In genomic region chr5:57478826-57479225, GRCh38 we compare ENCODE assay signal across 21 cellular contexts. TPM values are rescaled to one million over a fixed set of nuclear protein-coding genes. Genes with fewer than 3 reads are reported as not detected.
A peak's percentile ranks its signal among the peaks of the same experiment; 100 is the strongest.
DNase-seq lines count a peak whose midpoint lies in the region; ATAC-seq and TF ChIP-seq lines count a peak whose summit lies in the region.
"Had no signal": no experiment of that assay in that cellular context is flagged by ENCODE, and none has a peak within 500 bp of the region (broad histone marks: within the 10 kb centered on the region; RNA-seq: fewer than 3 reads in every experiment).

No MANE protein-coding gene starts in this region.

- H4K8ac ChIP-seq in trophoblast cell (ENCODE audit: low read depth, low read length), result no peak overlapping the region

- CTCF ChIA-PET in GM10248 (lab: Yijun Ruan, JAX), result interaction anchor here (0.8 to 2.0 kb wide), 2 partner anchors 20 to 181 kb away, joined by 3 to 7 read pairs; no protein-coding TSS in a partner anchor

- H3K4me3 ChIP-seq in AG10803 (ENCODE audit: low read length), result no peak overlapping the region
- H3K4me3 ChIP-seq in trophoblast cell (ENCODE audit: low read depth, low read length), result no peak overlapping the region
- H3K4me3 ChIP-seq in esophagus muscularis mucosa, result no peak overlapping the region
- H3K4me3 ChIP-seq: A549, HAP-1 had no signal

- POLR2A ChIA-PET in GM10248 (lab: Yijun Ruan, JAX), result no interaction called here

- H3K9me3 ChIP-seq in trophoblast cell (ENCODE audit: insufficient read depth, low read depth, low read length) (peaks cover 6% of the 10 kb centered on the region), esophagus muscularis mucosa (no peaks in the 10 kb centered on the region)
- H3K9me3 ChIP-seq: A549, HAP-1 had no signal

- WGBS in trophoblast cell (ENCODE audit: extremely low coverage, insufficient coverage, insufficient read length), result no CpG with 5 or more reads among the region's 1 CpG
- WGBS in esophagus muscularis mucosa, result 100% methylated on average over 1 of the region's 1 CpG

- intact Hi-C loops in esophagus muscularis mucosa (cut with DNase I), result no loop called here

- H3K4me1 ChIP-seq in trophoblast cell (ENCODE audit: control insufficient read depth in 1 of 2, insufficient read depth in 2 of 2, low read length in 2 of 2) (peaks cover 4 to 10% of the 10 kb centered on the region in 2 experiments), esophagus muscularis mucosa (no peaks in the 10 kb centered on the region)
- H3K4me1 ChIP-seq: A549, HAP-1 had no signal

- H3K79me2 ChIP-seq in trophoblast cell (ENCODE audit: control insufficient read depth, insufficient read depth, low read length, poor library complexity), result no peaks in the 10 kb centered on the region

- H2AFZ ChIP-seq in trophoblast cell (ENCODE audit: insufficient read depth, low read length, poor library complexity), result no peak overlapping the region

- no peaks in the 10 kb centered on the region for H3K36me3 ChIP-seq in trophoblast cell (ENCODE audit: control insufficient read depth in 1 of 2, insufficient read depth in 2 of 2, low read length in 2 of 2)
- no peaks in the 10 kb centered on the region for H3K36me3 ChIP-seq in esophagus muscularis mucosa
- H3K36me3 ChIP-seq: HAP-1 had no signal

- no peak overlapping the region for H3K9ac ChIP-seq in trophoblast cell (ENCODE audit: low read length)

- H3K4ac ChIP-seq in trophoblast cell (ENCODE audit: low read depth, low read length), result no peak overlapping the region

- H3K4me2 ChIP-seq in trophoblast cell (ENCODE audit: low read length), result no peak overlapping the region
- H3K4me2 ChIP-seq: A549 had no signal

- no peak overlapping the region for H2BK120ac ChIP-seq in trophoblast cell (ENCODE audit: insufficient read depth, low read length, poor library complexity)

- no peaks in the 10 kb centered on the region for H3K27me3 ChIP-seq in trophoblast cell (ENCODE audit: insufficient read depth, low read length)
- no peaks in the 10 kb centered on the region for H3K27me3 ChIP-seq in esophagus muscularis mucosa

- H3K79me1 ChIP-seq in trophoblast cell (ENCODE audit: low read length), result peaks cover 16% of the 10 kb centered on the region

- H2BK12ac ChIP-seq in trophoblast cell (ENCODE audit: low read length), result peak overlapping the region; percentile 82

- no peak for TF ChIP-seq POLR2A in esophagus muscularis mucosa (IDR thresholded peaks at IDR 0.05; ENCODE audit: low read depth)

- no peak overlapping the region for H2AK5ac ChIP-seq in trophoblast cell (ENCODE audit: low read length)

- no peak overlapping the region for H3K14ac ChIP-seq in trophoblast cell (ENCODE audit: low read length)

- H3K18ac ChIP-seq in trophoblast cell (ENCODE audit: low read length), result no peak overlapping the region

- no peak overlapping the region for H4K12ac ChIP-seq in trophoblast cell (ENCODE audit: low read depth, low read length)

- H2BK5ac ChIP-seq in trophoblast cell (ENCODE audit: low read depth, low read length, poor library complexity), result no peak overlapping the region

- no peak overlapping the region for H3K23ac ChIP-seq in trophoblast cell (ENCODE audit: low read length)

- no peak for TF ChIP-seq EP300 in esophagus muscularis mucosa (IDR thresholded peaks at IDR 0.05)

- ATAC-seq in HG02571 (IDR thresholded peaks at IDR 0.05; ENCODE audit: unreplicated experiment), result no peak
- ATAC-seq: A549 had no signal

- no peak overlapping the region for H3K27ac ChIP-seq in trophoblast cell (ENCODE audit: low read depth, low read length)
- no peak overlapping the region for H3K27ac ChIP-seq in esophagus muscularis mucosa (replicated peaks in 1 of 4)
- H3K27ac ChIP-seq: 22Rv1, A549 had no signal

- TF ChIP-seq CTCF in AG10803 (conservative IDR thresholded peaks at IDR 0.05; ENCODE audit: low read length), result no peak
- no peak for TF ChIP-seq CTCF in GM10248 (IDR thresholded peaks at IDR 0.05; ENCODE audit: control extremely low read depth, extremely low read depth, low read depth, missing control alignments)
- TF ChIP-seq CTCF in esophagus muscularis mucosa (IDR thresholded peaks at IDR 0.05), result no peak

- DNase-seq in AG10803 (ENCODE audit: low read depth) (peak; percentile 33), NCI-H226 (peak; percentile 50), iris pigment epithelial cell (ENCODE audit: low read depth) (peak; percentile 61), trophoblast cell (peak; percentile 30 to 70), GM10248 (ENCODE audit: extremely low spot score) (no peak), esophagus muscularis mucosa (ENCODE audit: extremely low spot score) (no peak)
- no peak for DNase-seq in stimulated activated naive CD4-positive, alpha-beta T cell treated with Interleukin-2 at 50 U/mL for 16 hours (lab: John Stamatoyannopoulos, UW)
- DNase-seq: ACHN; C1 segment of cervical spinal cord; Calu3; CD4-positive, alpha-beta memory T cell; COR-L47; DMS53; DMS79 treated with DMSO at 0.1 percent for 48 hours; GF-D8; GOT3 had no signal

- no peak overlapping the region for H4K91ac ChIP-seq in trophoblast cell (ENCODE audit: low read depth, low read length)

RNA-seq across cellular contexts. Expression of gene ACTBL2, which starts 3.8 kb away (rescaled TPM):
- 0.99 and 1.1 TPM in 2 replicates for polyA plus RNA-seq in trophoblast cell (2013)
- not detected for total RNA-seq in esophagus muscularis mucosa
- total RNA-seq: CD4-positive, alpha-beta memory T cell; G401 had no signal
- polyA plus RNA-seq: CD4-positive, alpha-beta memory T cell had no signal

Comparison
In these comparisons a context has a peak if more than half of its experiments do, and no peak if none do; other contexts are left out.
1. DNase-seq: peak in AG10803 (single experiment), NCI-H226 (single experiment), iris pigment epithelial cell (single experiment) and trophoblast cell (2 of 2); none in GM10248 (single experiment), esophagus muscularis mucosa (single experiment) and stimulated activated naive CD4-positive, alpha-beta T cell treated with Interleukin-2 at 50 U/mL for 16 hours (single experiment).